ENCODE assay signal across 31 cellular contexts in genomic region chr11:47403135-47403534, GRCh38. TPM values are rescaled to one million over a fixed set of nuclear protein-coding genes. Genes with fewer than 3 reads are reported as not detected.
DNase-seq lines count a peak whose midpoint lies in the region; ATAC-seq and TF ChIP-seq lines count a peak whose summit lies in the region.
"Had no signal": no experiment of that assay in that cellular context is flagged by ENCODE, and none has a peak within 500 bp of the region (broad histone marks: within the 10 kb centered on the region; RNA-seq: fewer than 3 reads in every experiment).

No MANE protein-coding gene starts in this region.

- CTCF ChIA-PET in SK-N-SH (lab: Yijun Ruan, JAX), result interaction anchor here (1.1 to 20.7 kb wide), 4 partner anchors 9 to 103 kb away, joined by 3 to 239 read pairs (median 9); no protein-coding TSS in a partner anchor

- no peaks in the 10 kb centered on the region for H3K79me2 ChIP-seq in SK-N-SH (ENCODE audit: insufficient read depth)

- ATAC-seq in activated T-helper 17 cell treated with anti-CD3 and anti-CD28 coated beads, Interleukin-2, amount 50 U/mL, for 72 hours (replicated peaks), result no peak
- no peak for ATAC-seq in GM19351 (IDR thresholded peaks at IDR 0.05; ENCODE audit: unreplicated experiment)

- no peaks in the 10 kb centered on the region for H4K20me1 ChIP-seq in BLaER1
- no peaks in the 10 kb centered on the region for H4K20me1 ChIP-seq in SK-N-SH (ENCODE audit: insufficient read depth)

- H3K4me3 Mint-ChIP-seq in activated T-helper 17 cell treated with anti-CD3 and anti-CD28 coated beads, Interleukin-2, amount 50 U/mL, for 72 hours, result no peak overlapping the region
- no peak overlapping the region for H3K4me3 Mint-ChIP-seq in nephron progenitor cell

- H3K4me2 ChIP-seq in BLaER1 (peak overlapping the region; percentile 79), SK-N-SH (no peak overlapping the region)

- H3K36me3 Mint-ChIP-seq in activated T-helper 17 cell treated with anti-CD3 and anti-CD28 coated beads, Interleukin-2, amount 50 U/mL, for 72 hours (ENCODE audit: low read depth), result no peaks in the 10 kb centered on the region
- no peaks in the 10 kb centered on the region for H3K36me3 Mint-ChIP-seq in nephron progenitor cell (ENCODE audit: low read depth)

- H3F3A ChIP-seq in SK-N-SH (replicated peaks; ENCODE audit: insufficient read depth), result peaks cover 24% of the 10 kb centered on the region

- H3K4me1 ChIP-seq in BLaER1 (peaks cover 80% of the 10 kb centered on the region), SK-N-SH (ENCODE audit: control insufficient read depth in 1 of 2, insufficient read depth in 2 of 2, low read depth in 1 of 2, low read length in 1 of 2) (peaks cover 13 to 26% of the 10 kb centered on the region in 2 experiments; a peak in 3 of 4 replicates)

- H3K4me3 ChIP-seq in BLaER1 (no peak overlapping the region), HL-60 (replicated peaks; ENCODE audit: insufficient read depth, low read length) (no peak overlapping the region), SK-N-SH (ENCODE audit: low read depth in 2 of 2, low read length in 1 of 2) (no peak overlapping the region)
- H3K4me3 ChIP-seq: SK-N-MC, skin epidermis, suprapubic skin, uterus had no signal

- H3K27ac ChIP-seq in BLaER1, result peak overlapping the region; percentile 82
- peak overlapping the region; percentile 6; the same call in 1 of the 2 replicates for H3K27ac ChIP-seq in HL-60 (replicated peaks)
- H3K27ac ChIP-seq in SK-N-SH (ENCODE audit: low read depth in 2 of 2, low read length in 1 of 2), result no peak overlapping the region
- H3K27ac ChIP-seq: C4-2B, SK-N-MC, suprapubic skin, uterus, WERI-Rb-1 had no signal

- H3K9me3 Mint-ChIP-seq in activated T-helper 17 cell treated with anti-CD3 and anti-CD28 coated beads, Interleukin-2, amount 50 U/mL, for 72 hours, result no peaks in the 10 kb centered on the region
- no peaks in the 10 kb centered on the region for H3K9me3 Mint-ChIP-seq in nephron progenitor cell

- H3K27me3 ChIP-seq in BLaER1 (no peaks in the 10 kb centered on the region), HL-60 (ENCODE audit: insufficient read depth, poor library complexity, severe bottlenecking) (no peaks in the 10 kb centered on the region), SK-N-SH (ENCODE audit: insufficient read depth) (no peaks in the 10 kb centered on the region)
- H3K27me3 ChIP-seq: suprapubic skin, uterus had no signal

- TF ChIP-seq CTCF in HL-60 (IDR thresholded peaks at IDR 0.05; ENCODE audit: insufficient read depth, low read length), result no peak
- TF ChIP-seq CTCF in nephron progenitor cell (IDR thresholded peaks at IDR 0.05), result no peak
- TF ChIP-seq CTCF in SK-N-SH (IDR thresholded peaks at IDR 0.05), result no peak

- H3K27me3 Mint-ChIP-seq in activated T-helper 17 cell treated with anti-CD3 and anti-CD28 coated beads, Interleukin-2, amount 50 U/mL, for 72 hours, result no peaks in the 10 kb centered on the region
- H3K27me3 Mint-ChIP-seq in nephron progenitor cell (ENCODE audit: low read depth, poor library complexity), result peaks cover 5% of the 10 kb centered on the region

- DNase-seq in HL-60 (ENCODE audit: low read depth in 1 of 2, low spot score in 1 of 2), result no peak
- no peak for DNase-seq in nephron progenitor cell
- no peak for DNase-seq in SK-N-SH
- DNase-seq in ureter (ENCODE audit: low spot score), result no peak
- DNase-seq in OCI-M1 (lab: John Stamatoyannopoulos, UW), result no peak
- DNase-seq: ACHN; activated CD4-positive, alpha-beta T cell treated with anti-CD3 and anti-CD28 coated beads, Interleukin-2, amount 50 U/mL, for 4 hours; activated effector memory CD4-positive, alpha-beta T cell treated with Interleukin-2 at 50 U/mL for 16 hours; cerebellar nuclear complex; islet precursor cell; Kasumi-1; NCI-H1048; NCI-H187; NCI-H526 treated with DMSO at 0.1 percent for 48 hours; nucleus accumbens; stimulated activated CD4-positive, alpha-beta T cell treated with anti-CD3 and anti-CD28 coated beads, Interleukin-2, amount 100 ng/mL, for 24 hours; T-helper 9 cell; uterus; WERI-Rb-1 had no signal

- WGBS in SK-N-SH (ENCODE audit: low lambda C conversion rate), result 87% methylated on average over 4 of the region's 4 CpGs

- no peak for TF ChIP-seq EP300 in SK-N-SH (IDR thresholded peaks at IDR 0.05; ENCODE audit: borderline replicate concordance in 1 of 2, low read depth in 1 of 2, low read length in 1 of 2)

- H2AFZ ChIP-seq in SK-N-SH (ENCODE audit: low read depth), result no peak overlapping the region

- no peaks in the 10 kb centered on the region for H3K9me2 ChIP-seq in SK-N-SH

- peaks cover 13% of the 10 kb centered on the region for H3K4me1 Mint-ChIP-seq in activated T-helper 17 cell treated with anti-CD3 and anti-CD28 coated beads, Interleukin-2, amount 50 U/mL, for 72 hours
- peaks cover 61% of the 10 kb centered on the region for H3K4me1 Mint-ChIP-seq in nephron progenitor cell

- H3K36me3 ChIP-seq in BLaER1 (no peaks in the 10 kb centered on the region), SK-N-SH (replicated peaks in 1 of 2; ENCODE audit: control insufficient read depth in 1 of 2, insufficient read depth in 2 of 2, low read length in 1 of 2) (no peaks in the 10 kb centered on the region)
- H3K36me3 ChIP-seq: suprapubic skin, uterus, WERI-Rb-1 had no signal

- POLR2A ChIA-PET in SK-N-SH (lab: Yijun Ruan, JAX), result no interaction called here

- no peaks in the 10 kb centered on the region for H3K9me3 ChIP-seq in BLaER1
- H3K9me3 ChIP-seq in SK-N-SH, result no peaks in the 10 kb centered on the region
- H3K9me3 ChIP-seq: suprapubic skin, uterus had no signal

- TF ChIP-seq RAD21 in SK-N-SH (IDR thresholded peaks at IDR 0.05; ENCODE audit: low read length), result no peak

- H3K9ac ChIP-seq in BLaER1, result peak overlapping the region; percentile 67
- H3K9ac ChIP-seq in SK-N-SH, result no peak overlapping the region

- H3K27ac Mint-ChIP-seq in activated T-helper 17 cell treated with anti-CD3 and anti-CD28 coated beads, Interleukin-2, amount 50 U/mL, for 72 hours, result peak overlapping the region; percentile 51
- H3K27ac Mint-ChIP-seq in nephron progenitor cell, result peak overlapping the region; percentile 78

TF ChIP-seq in SK-N-SH, 30 proteins besides CTCF, POLR2A, EP300 and RAD21 (continues in another document):
- no peak for TF ChIP-seq RXRA (IDR thresholded peaks at IDR 0.05; ENCODE audit: borderline replicate concordance, low read depth)
- TF ChIP-seq, protein P1, sequence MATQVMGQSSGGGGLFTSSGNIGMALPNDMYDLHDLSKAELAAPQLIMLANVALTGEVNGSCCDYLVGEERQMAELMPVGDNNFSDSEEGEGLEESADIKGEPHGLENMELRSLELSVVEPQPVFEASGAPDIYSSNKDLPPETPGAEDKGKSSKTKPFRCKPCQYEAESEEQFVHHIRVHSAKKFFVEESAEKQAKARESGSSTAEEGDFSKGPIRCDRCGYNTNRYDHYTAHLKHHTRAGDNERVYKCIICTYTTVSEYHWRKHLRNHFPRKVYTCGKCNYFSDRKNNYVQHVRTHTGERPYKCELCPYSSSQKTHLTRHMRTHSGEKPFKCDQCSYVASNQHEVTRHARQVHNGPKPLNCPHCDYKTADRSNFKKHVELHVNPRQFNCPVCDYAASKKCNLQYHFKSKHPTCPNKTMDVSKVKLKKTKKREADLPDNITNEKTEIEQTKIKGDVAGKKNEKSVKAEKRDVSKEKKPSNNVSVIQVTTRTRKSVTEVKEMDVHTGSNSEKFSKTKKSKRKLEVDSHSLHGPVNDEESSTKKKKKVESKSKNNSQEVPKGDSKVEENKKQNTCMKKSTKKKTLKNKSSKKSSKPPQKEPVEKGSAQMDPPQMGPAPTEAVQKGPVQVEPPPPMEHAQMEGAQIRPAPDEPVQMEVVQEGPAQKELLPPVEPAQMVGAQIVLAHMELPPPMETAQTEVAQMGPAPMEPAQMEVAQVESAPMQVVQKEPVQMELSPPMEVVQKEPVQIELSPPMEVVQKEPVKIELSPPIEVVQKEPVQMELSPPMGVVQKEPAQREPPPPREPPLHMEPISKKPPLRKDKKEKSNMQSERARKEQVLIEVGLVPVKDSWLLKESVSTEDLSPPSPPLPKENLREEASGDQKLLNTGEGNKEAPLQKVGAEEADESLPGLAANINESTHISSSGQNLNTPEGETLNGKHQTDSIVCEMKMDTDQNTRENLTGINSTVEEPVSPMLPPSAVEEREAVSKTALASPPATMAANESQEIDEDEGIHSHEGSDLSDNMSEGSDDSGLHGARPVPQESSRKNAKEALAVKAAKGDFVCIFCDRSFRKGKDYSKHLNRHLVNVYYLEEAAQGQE (IDR thresholded peaks at IDR 0.05; ENCODE audit: low read depth, low read length), result no peak
- TF ChIP-seq RFX5 (IDR thresholded peaks at IDR 0.05; ENCODE audit: low read length), result no peak
- no peak for TF ChIP-seq CHD2 (IDR thresholded peaks at IDR 0.05; ENCODE audit: low read length, partially characterized antibody)
- no peak for TF ChIP-seq NFIC (IDR thresholded peaks at IDR 0.05; ENCODE audit: borderline replicate concordance)

RNA-seq across cellular contexts. Expression of gene SLC39A13, which starts 5.3 kb away (rescaled TPM):
- 10 to 100 TPM; 16.1 to 17.5 TPM for total RNA-seq in activated T-helper 17 cell treated with anti-CD3 and anti-CD28 coated beads, Interleukin-2, amount 50 U/mL, for 72 hours
- 65.5 and 70.7 TPM in 2 replicates for polyA plus RNA-seq in SK-N-SH (2012; rRNA removed)
- 25.2 and 42.6 TPM in 2 replicates for polyA plus RNA-seq in SK-N-SH (2012; cell fraction: cytosol; rRNA removed)
- polyA plus RNA-seq in SK-N-SH (2012; cell fraction: nucleus; rRNA removed), result 288 and 306 TPM in 2 replicates
- total RNA-seq in ureter, result 40.4 TPM

RNA-seq across cellular contexts. Expression of gene PSMC3, which starts 23.1 kb away (rescaled TPM):
- total RNA-seq in activated T-helper 17 cell treated with anti-CD3 and anti-CD28 coated beads, Interleukin-2, amount 50 U/mL, for 72 hours, result 100 to 1,000 TPM; 109 to 174 TPM
- polyA plus RNA-seq in SK-N-SH (2012; rRNA removed), result 184 and 191 TPM in 2 replicates
- 204 and 247 TPM in 2 replicates for polyA plus RNA-seq in SK-N-SH (2012; cell fraction: cytosol; rRNA removed)
- 98.8 and 147 TPM in 2 replicates for polyA plus RNA-seq in SK-N-SH (2012; cell fraction: nucleus; rRNA removed)
- total RNA-seq in ureter, result 87.4 TPM

RNA-seq across cellular contexts. Expression of gene SPI1, which starts 24.8 kb away (rescaled TPM):
- total RNA-seq in activated T-helper 17 cell treated with anti-CD3 and anti-CD28 coated beads, Interleukin-2, amount 50 U/mL, for 72 hours, result under 1 TPM in 1 of 2 donors, not detected in 1; 0.21 TPM
- 0.19 TPM in 1 of 2 replicates, not detected in the other for polyA plus RNA-seq in SK-N-SH (2012; rRNA removed)
- polyA plus RNA-seq in SK-N-SH (2012; cell fraction: cytosol; rRNA removed), result 0.08 and 0.09 TPM in 2 replicates
- polyA plus RNA-seq in SK-N-SH (2012; cell fraction: nucleus; rRNA removed), result 0.06 and 0.31 TPM in 2 replicates
- total RNA-seq in ureter, result 10.6 TPM
- total RNA-seq: Daoy, HT-29, RPMI7951 had no signal

RNA-seq across cellular contexts. Expression of gene RAPSN, which starts 45.8 kb away (rescaled TPM):
- 1 to 10 TPM; 1.1 to 1.7 TPM for total RNA-seq in activated T-helper 17 cell treated with anti-CD3 and anti-CD28 coated beads, Interleukin-2, amount 50 U/mL, for 72 hours
- polyA plus RNA-seq in SK-N-SH (2012; rRNA removed), result 0.07 and 0.23 TPM in 2 replicates
- polyA plus RNA-seq in SK-N-SH (2012; cell fraction: cytosol; rRNA removed), result 0.01 and 0.05 TPM in 2 replicates
- polyA plus RNA-seq in SK-N-SH (2012; cell fraction: nucleus; rRNA removed), result 0.50 and 0.52 TPM in 2 replicates
- 0.44 TPM for total RNA-seq in ureter
- total RNA-seq: Daoy, HT-29, RPMI7951 had no signal

RNA-seq across cellular contexts. Expression of gene MYBPC3, which starts 50.6 kb away (rescaled TPM):
- total RNA-seq in activated T-helper 17 cell treated with anti-CD3 and anti-CD28 coated beads, Interleukin-2, amount 50 U/mL, for 72 hours, result not detected
- polyA plus RNA-seq in SK-N-SH (2012; rRNA removed), result not detected in 2 replicates
- polyA plus RNA-seq in SK-N-SH (2012; cell fraction: cytosol; rRNA removed), result not detected in 2 replicates
- not detected in 2 replicates for polyA plus RNA-seq in SK-N-SH (2012; cell fraction: nucleus; rRNA removed)
- total RNA-seq in ureter, result 0.18 TPM
- total RNA-seq: Daoy, HT-29, lower leg skin, mucosa of gallbladder, RPMI7951 had no signal

Comparison
In these comparisons a context has a peak if more than half of its experiments do, and no peak if none do; other contexts are left out.
1. H3K27ac ChIP-seq: peak in BLaER1 (single experiment) and HL-60 (single experiment); none in SK-N-SH (0 of 2).